13 cellular contexts compared by ENCODE assay signal in the genomic region with DNA sequence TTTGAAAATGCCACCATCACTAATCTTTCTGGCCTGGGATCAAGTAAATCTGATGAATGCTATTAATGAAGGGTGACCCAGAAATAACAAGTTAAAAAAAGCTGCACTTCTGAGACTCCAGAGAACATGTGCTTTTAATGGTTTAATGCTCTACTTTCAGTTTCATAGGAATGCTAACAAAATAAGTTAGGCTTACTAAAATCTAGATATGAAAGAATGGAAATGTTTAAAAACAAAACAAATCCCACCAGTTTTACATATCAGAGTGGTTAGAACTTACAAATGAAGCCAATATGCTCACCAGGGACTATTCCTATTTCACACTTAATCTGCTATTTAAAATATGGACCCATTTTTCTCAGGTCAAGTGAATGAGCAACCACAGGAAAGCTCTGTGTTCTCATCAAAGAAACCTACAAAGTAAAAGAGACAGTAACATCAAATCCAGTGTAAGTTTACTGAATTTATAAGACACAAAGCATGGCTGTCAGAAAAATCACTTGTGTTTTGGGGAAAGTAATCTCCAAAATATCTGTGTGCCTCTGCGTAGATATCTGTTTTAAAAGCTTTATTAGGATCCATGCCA. TPM values are rescaled to one million over a fixed set of nuclear protein-coding genes. Genes with fewer than 3 reads are reported as not detected.
A peak's percentile ranks its signal among the peaks of the same experiment; 100 is the strongest.
DNase-seq lines count a peak whose midpoint lies in the region; ATAC-seq and TF ChIP-seq lines count a peak whose summit lies in the region.
"Had no signal": no experiment of that assay in that cellular context is flagged by ENCODE, and none has a peak within 500 bp of the region (broad histone marks: within the 10 kb centered on the region; RNA-seq: fewer than 3 reads in every experiment).

No MANE protein-coding gene starts in this region.

- 82 to 90% methylated on average over 1 of the region's 1 CpG for WGBS in thyroid gland, 2 donors

- CTCF ChIA-PET in GM10248 (lab: Yijun Ruan, JAX), result interaction anchor here (0.7 to 1.4 kb wide), 4 partner anchors 13 to 80 kb away, joined by 3 to 6 read pairs (median 4); no protein-coding TSS in a partner anchor

- H3K27ac ChIP-seq in ACC112 (ENCODE audit: low read depth, low read length) (0 out of 2 replicates have a peak overlapping the region, but pooled peaks have one; percentile 6), thyroid gland (peak overlapping the region in 1 of 3 donors; percentile 2)

- H3K4me1 Mint-ChIP-seq in central memory CD8-positive, alpha-beta T cell, result peaks cover 69% of the 10 kb centered on the region

- H3K9me3 Mint-ChIP-seq in central memory CD8-positive, alpha-beta T cell, result no peaks in the 10 kb centered on the region
- H3K9me3 Mint-ChIP-seq: dendritic cell treated with granulocyte-macrophage colony-stimulating factor and Interleukin-4, amounts not matched to agents 40 ng/mL and 50 ng/mL, for 4 days had no signal

- POLR2A ChIA-PET in GM10248 (lab: Yijun Ruan, JAX), result no interaction called here

- TF ChIP-seq POLR2A in thyroid gland (IDR thresholded peaks at IDR 0.05), result no peak

- peaks cover 12% of the 10 kb centered on the region for H3K4me1 ChIP-seq in ACC112 (ENCODE audit: control insufficient read depth, insufficient read depth, low read length, unreplicated experiment)
- H3K4me1 ChIP-seq in thyroid gland, result peaks cover 5 to 9% of the 10 kb centered on the region in 2 donors

- H3K27me3 Mint-ChIP-seq in central memory CD8-positive, alpha-beta T cell, result no peaks in the 10 kb centered on the region
- H3K27me3 Mint-ChIP-seq: dendritic cell treated with granulocyte-macrophage colony-stimulating factor and Interleukin-4, amounts not matched to agents 40 ng/mL and 50 ng/mL, for 4 days had no signal

- H3K36me3 ChIP-seq in ACC112 (ENCODE audit: insufficient read depth, low read length) (peaks cover 6% of the 10 kb centered on the region; the same call in 1 of the 2 replicates), thyroid gland (no peaks in the 10 kb centered on the region)
- H3K36me3 ChIP-seq: SJSA1 had no signal

- peak overlapping the region; percentile 55 for H3K4me3 Mint-ChIP-seq in central memory CD8-positive, alpha-beta T cell
- H3K4me3 Mint-ChIP-seq: dendritic cell treated with granulocyte-macrophage colony-stimulating factor and Interleukin-4, amounts not matched to agents 40 ng/mL and 50 ng/mL, for 4 days had no signal

- TF ChIP-seq CTCF in thyroid gland (IDR thresholded peaks at IDR 0.05) (no peak), GM10248 (IDR thresholded peaks at IDR 0.05; ENCODE audit: control extremely low read depth, extremely low read depth, low read depth, missing control alignments) (no peak)

- peaks cover 31% of the 10 kb centered on the region for H3K79me2 ChIP-seq in ACC112 (ENCODE audit: control insufficient read depth, insufficient read depth, low read length, unreplicated experiment)

- H3K9me3 ChIP-seq in thyroid gland, result no peaks in the 10 kb centered on the region
- H3K9me3 ChIP-seq: SJSA1 had no signal

- H3K36me3 Mint-ChIP-seq in central memory CD8-positive, alpha-beta T cell (ENCODE audit: insufficient read depth), result peaks cover 26% of the 10 kb centered on the region

- H3K4me3 ChIP-seq in ACC112 (ENCODE audit: low read depth, low read length), result peak overlapping the region; percentile 60
- H3K4me3 ChIP-seq in thyroid gland (replicated peaks in 1 of 3), result no peak overlapping the region
- H3K4me3 ChIP-seq: SJSA1 had no signal

- peak overlapping the region; percentile 71 for H3K27ac Mint-ChIP-seq in central memory CD8-positive, alpha-beta T cell (ENCODE audit: low read depth)
- H3K27ac Mint-ChIP-seq: dendritic cell treated with granulocyte-macrophage colony-stimulating factor and Interleukin-4, amounts not matched to agents 40 ng/mL and 50 ng/mL, for 4 days had no signal

- ATAC-seq in GM18520 (IDR thresholded peaks at IDR 0.05; ENCODE audit: unreplicated experiment), result peak; percentile 29
- peak; percentile 34 for ATAC-seq in HG03060 (IDR thresholded peaks at IDR 0.05; ENCODE audit: low read depth, unreplicated experiment)
- ATAC-seq in central memory CD8-positive, alpha-beta T cell (replicated peaks; ENCODE audit: extremely low read depth, poor library complexity, severe bottlenecking), result no peak
- no peak for ATAC-seq in GM19023 (IDR thresholded peaks at IDR 0.05; ENCODE audit: unreplicated experiment)

- H3K27me3 ChIP-seq in ACC112 (ENCODE audit: insufficient read depth, low read length) (no peaks in the 10 kb centered on the region), thyroid gland (no peaks in the 10 kb centered on the region)
- H3K27me3 ChIP-seq: SJSA1 had no signal

- no peak for DNase-seq in central memory CD8-positive, alpha-beta T cell (ENCODE audit: low spot score in 2 of 2)
- no peak for DNase-seq in thyroid gland
- no peak for DNase-seq in GM10248 (ENCODE audit: extremely low spot score)
- DNase-seq in posterior cingulate gyrus, result no peak
- DNase-seq: activated CD8-positive, alpha-beta memory T cell treated with anti-CD3 and anti-CD28 coated beads, Interleukin-2, amount 50 U/mL, for 48 hours; NCI-H2029 treated with DMSO at 0.1 percent for 48 hours; occipital lobe had no signal

- peak overlapping the region; percentile 30 for H2AFZ ChIP-seq in ACC112 (ENCODE audit: low read length, unreplicated experiment)

- intact Hi-C loops in thyroid gland (cut with DNase I), result no loop called here
- intact Hi-C loops in posterior cingulate gyrus (cut with DNase I), result no loop called here

RNA-seq across cellular contexts. Expression of a gene that starts 40.3 kb away (rescaled TPM):
- total RNA-seq in thyroid gland, result 100 to 1,000 TPM in 2 of 4 donors, 10 to 100 TPM in 2; 67.0 to 206 (median 95.9) TPM

Comparison
In these comparisons a context has a peak if more than half of its experiments do, and no peak if none do; other contexts are left out.
1. ATAC-seq: peak in GM18520 (single experiment) and HG03060 (single experiment); none in central memory CD8-positive, alpha-beta T cell (single experiment) and GM19023 (single experiment).